ENCODE assay signal across 26 cellular contexts in the genomic region with DNA sequence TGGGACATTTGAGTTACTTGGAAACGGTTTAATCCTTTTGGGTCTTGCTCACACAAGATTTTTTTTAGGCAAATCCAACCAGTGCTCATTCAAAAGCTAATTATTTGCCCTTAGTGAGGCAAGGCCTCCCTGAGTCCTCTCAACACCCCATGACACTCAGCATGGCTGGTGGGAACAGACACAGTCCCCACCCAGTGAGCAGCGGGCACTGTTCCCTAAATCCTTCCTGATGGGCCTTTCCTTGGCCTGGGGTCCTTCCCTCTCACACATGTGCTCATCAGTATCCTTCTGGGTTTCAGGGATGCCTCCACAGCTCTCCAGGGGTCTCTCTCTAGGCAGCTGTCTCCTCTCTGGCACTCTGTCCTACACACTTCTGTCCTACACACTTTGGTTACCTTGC.
"Had no signal": no experiment of that assay in that cellular context is flagged by ENCODE, and none has a peak within 500 bp of the region (broad histone marks: within the 10 kb centered on the region; RNA-seq: fewer than 3 reads in every experiment).

No MANE protein-coding gene starts in this region.

- ATAC-seq: activated T-cell treated with anti-CD3 and anti-CD28 coated beads, Interleukin-2, amount 50 U/mL, for 72 hours; PC-3; T-cell had no signal

- FAIRE-seq: RCC 7860 had no signal

- H3K9me3 ChIP-seq: adrenal gland had no signal

- H3K27ac ChIP-seq: adrenal gland, SK-N-MC, VCaP had no signal

- H3K4me3 Mint-ChIP-seq: activated CD4-positive, alpha-beta memory T cell treated with anti-CD3 and anti-CD28 coated beads for 36 hours; activated CD4-positive, alpha-beta T cell treated with anti-CD3 and anti-CD28 coated beads, Interleukin-2, amount 10 ng/mL, durations not matched to agents 7 days and 5 days; activated naive CD8-positive, alpha-beta T cell treated with anti-CD3 and anti-CD28 coated beads, Interleukin-2, amount 10 ng/mL, durations not matched to agents 7 days and 5 days; activated T-cell treated with anti-CD3 and anti-CD28 coated beads, Interleukin-2, amount 50 U/mL, for 72 hours; T-cell had no signal

- H3K27ac Mint-ChIP-seq: activated CD4-positive, alpha-beta memory T cell treated with anti-CD3 and anti-CD28 coated beads for 36 hours; activated CD4-positive, alpha-beta T cell treated with anti-CD3 and anti-CD28 coated beads, Interleukin-2, amount 10 ng/mL, durations not matched to agents 7 days and 5 days; activated naive CD8-positive, alpha-beta T cell treated with anti-CD3 and anti-CD28 coated beads, Interleukin-2, amount 10 ng/mL, durations not matched to agents 7 days and 5 days; activated T-cell treated with anti-CD3 and anti-CD28 coated beads, Interleukin-2, amount 50 U/mL, for 72 hours; T-cell had no signal

- H3K27me3 Mint-ChIP-seq: activated CD4-positive, alpha-beta memory T cell treated with anti-CD3 and anti-CD28 coated beads for 36 hours; activated CD4-positive, alpha-beta T cell treated with anti-CD3 and anti-CD28 coated beads, Interleukin-2, amount 10 ng/mL, durations not matched to agents 7 days and 5 days; activated naive CD8-positive, alpha-beta T cell treated with anti-CD3 and anti-CD28 coated beads, Interleukin-2, amount 10 ng/mL, durations not matched to agents 7 days and 5 days; T-cell had no signal

- H3K9me3 Mint-ChIP-seq: activated CD4-positive, alpha-beta memory T cell treated with anti-CD3 and anti-CD28 coated beads for 36 hours; activated CD4-positive, alpha-beta T cell treated with anti-CD3 and anti-CD28 coated beads, Interleukin-2, amount 10 ng/mL, durations not matched to agents 7 days and 5 days; activated naive CD8-positive, alpha-beta T cell treated with anti-CD3 and anti-CD28 coated beads, Interleukin-2, amount 10 ng/mL, durations not matched to agents 7 days and 5 days; activated T-cell treated with anti-CD3 and anti-CD28 coated beads, Interleukin-2, amount 50 U/mL, for 72 hours; T-cell had no signal

- H3K4me1 Mint-ChIP-seq: activated CD4-positive, alpha-beta T cell treated with anti-CD3 and anti-CD28 coated beads, Interleukin-2, amount 10 ng/mL, durations not matched to agents 7 days and 5 days; activated naive CD8-positive, alpha-beta T cell treated with anti-CD3 and anti-CD28 coated beads, Interleukin-2, amount 10 ng/mL, durations not matched to agents 7 days and 5 days had no signal

- H3K27me3 ChIP-seq: adrenal gland had no signal

- H3K36me3 ChIP-seq: adrenal gland had no signal

- H3K4me3 ChIP-seq: adrenal gland, SK-N-MC had no signal

- DNase-seq: activated CD4-positive, alpha-beta memory T cell treated with anti-CD3 and anti-CD28 coated beads for 36 hours; activated CD4-positive, alpha-beta T cell treated with anti-CD3 and anti-CD28 coated beads, Interleukin-2, amount 10 ng/mL, durations not matched to agents 7 days and 5 days; activated CD4-positive, CD25-positive, alpha-beta regulatory T cell; activated CD8-positive, alpha-beta memory T cell treated with anti-CD3 and anti-CD28 coated beads for 24 hours; activated naive CD4-positive, alpha-beta T cell treated with anti-CD3 and anti-CD28 coated beads, Interleukin-2, amount 50 U/mL, for 16 hours; activated naive CD8-positive, alpha-beta T cell treated with anti-CD3 and anti-CD28 coated beads, Interleukin-2, amount 10 ng/mL, durations not matched to agents 7 days and 5 days; activated T-cell treated with anti-CD3 and anti-CD28 coated beads, Interleukin-2, amount 50 U/mL, for 72 hours; anterior cingulate cortex; caudate nucleus; KBM-7; NCI-H1092 treated with DMSO at 0.1 percent for 48 hours; NCI-H1417 treated with DMSO at 0.1 percent for 48 hours; NCI-H1694; NCI-H2029; NCI-H2107; NCI-H2171 treated with DMSO at 0.1 percent for 48 hours; NCI-H345; NCI-H510A; NCI-H526 treated with DMSO at 0.1 percent for 48 hours; PC-3; SIG-M5; T-cell had no signal

- H3K4me1 ChIP-seq: adrenal gland had no signal
